In genomic region chrX:150201391-150201790, GRCh38 we compare ENCODE assay signal across 13 cellular contexts.
"Had no signal": no experiment of that assay in that cellular context is flagged by ENCODE, and none has a peak within 500 bp of the region (broad histone marks: within the 10 kb centered on the region; RNA-seq: fewer than 3 reads in every experiment).

No MANE protein-coding gene starts in this region.

- H3K27ac ChIP-seq: left lung, neural progenitor cell, parathyroid adenoma, thyroid gland had no signal

- H3K4me2 ChIP-seq: neural progenitor cell had no signal

- H3K27me3 ChIP-seq: body of pancreas, left lung, neural progenitor cell, thyroid gland had no signal

- H3K27me3 Mint-ChIP-seq: activated CD4-positive, alpha-beta memory T cell treated with anti-CD3 and anti-CD28 coated beads, Interleukin-2, amount 10 ng/mL, durations not matched to agents 7 days and 5 days; memory B cell had no signal

- H3K27ac Mint-ChIP-seq: activated CD4-positive, alpha-beta memory T cell treated with anti-CD3 and anti-CD28 coated beads, Interleukin-2, amount 10 ng/mL, durations not matched to agents 7 days and 5 days; activated naive CD4-positive, alpha-beta T cell treated with anti-CD3 and anti-CD28 coated beads for 36 hours; memory B cell; neural progenitor cell had no signal

- FAIRE-seq: urothelium cell line had no signal

- H3K4me1 ChIP-seq: body of pancreas, left lung, neural progenitor cell, parathyroid adenoma, thyroid gland had no signal

- H3K36me3 ChIP-seq: left lung, neural progenitor cell, thyroid gland had no signal

- H3K4me1 Mint-ChIP-seq: neural progenitor cell had no signal

- H3K36me3 Mint-ChIP-seq: memory B cell, neural progenitor cell had no signal

- H3K9ac ChIP-seq: neural progenitor cell, parathyroid adenoma had no signal

- H3K4me3 ChIP-seq: body of pancreas, left lung, neural progenitor cell, thyroid gland had no signal

- H3K4me3 Mint-ChIP-seq: activated CD4-positive, alpha-beta memory T cell treated with anti-CD3 and anti-CD28 coated beads, Interleukin-2, amount 10 ng/mL, durations not matched to agents 7 days and 5 days; activated naive CD4-positive, alpha-beta T cell treated with anti-CD3 and anti-CD28 coated beads for 36 hours; memory B cell; neural progenitor cell had no signal

- H3K9me3 ChIP-seq: body of pancreas, left lung, thyroid gland had no signal

- H3K9me3 Mint-ChIP-seq: activated CD4-positive, alpha-beta memory T cell treated with anti-CD3 and anti-CD28 coated beads, Interleukin-2, amount 10 ng/mL, durations not matched to agents 7 days and 5 days; activated naive CD4-positive, alpha-beta T cell treated with anti-CD3 and anti-CD28 coated beads for 36 hours; memory B cell had no signal

- H2AFZ ChIP-seq: neural progenitor cell, parathyroid adenoma had no signal

- H3K79me2 ChIP-seq: parathyroid adenoma had no signal

- DNase-seq: activated CD4-positive, alpha-beta T cell treated with anti-CD3 and anti-CD28 coated beads for 1 hour; cerebellar nuclear complex; retina; T-helper 9 cell had no signal
